In the genomic region with DNA sequence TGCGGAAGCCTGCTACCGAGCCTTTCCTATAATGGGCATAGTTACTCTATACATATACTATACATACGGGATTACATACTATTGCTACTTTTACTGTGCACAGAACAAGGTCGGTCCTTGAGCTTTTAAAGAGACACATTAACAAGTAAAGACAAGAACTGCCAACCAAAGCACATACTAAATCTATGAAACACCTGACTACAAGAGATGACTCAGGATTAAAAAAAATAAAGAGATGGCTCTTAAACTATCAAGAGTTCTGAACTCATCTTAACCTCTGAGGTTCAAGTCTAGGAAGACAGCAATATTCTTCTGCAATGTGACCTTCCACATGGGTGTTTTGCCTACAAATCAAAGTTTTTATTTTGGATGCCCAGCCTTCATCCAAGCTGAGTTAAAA, we compare ENCODE assay signal across 27 cellular contexts.
DNase-seq lines count a peak whose midpoint lies in the region; ATAC-seq, FAIRE-seq and TF ChIP-seq lines count a peak whose summit lies in the region.
"Had no signal": no experiment of that assay in that cellular context is flagged by ENCODE, and none has a peak within 500 bp of the region (broad histone marks: within the 10 kb centered on the region; RNA-seq: fewer than 3 reads in every experiment).

No MANE protein-coding gene starts in this region.

- no peak for TF ChIP-seq CTCF in fibroblast of mammary gland (conservative IDR thresholded peaks at IDR 0.05; ENCODE audit: control insufficient read depth, insufficient read depth, low read depth, low read length)
- no peak for TF ChIP-seq CTCF in activated CD8-positive, alpha-beta T cell treated with anti-CD3 and anti-CD28 coated beads for 36 hours (IDR thresholded peaks at IDR 0.05)

- H3K4me1 ChIP-seq in GM23248 (ENCODE audit: insufficient read depth), result peaks cover 21% of the 10 kb centered on the region

- peaks cover 63% of the 10 kb centered on the region for H3K4me1 Mint-ChIP-seq in activated CD8-positive, alpha-beta T cell treated with anti-CD3 and anti-CD28 coated beads for 36 hours (ENCODE audit: low read depth)

- H3K27me3 ChIP-seq in GM23248 (replicated peaks; ENCODE audit: insufficient read depth), result peaks cover 5% of the 10 kb centered on the region; the same call in 1 of the 2 replicates
- H3K27me3 ChIP-seq: brain microvascular endothelial cell, esophagus muscularis mucosa, sigmoid colon had no signal

- in situ Hi-C loops in GM23248 (cut with MboI), result no loop called here

- no peaks in the 10 kb centered on the region for H3K36me3 Mint-ChIP-seq in activated CD8-positive, alpha-beta T cell treated with anti-CD3 and anti-CD28 coated beads for 36 hours (ENCODE audit: low read depth)

- H3K4me3 Mint-ChIP-seq in activated CD8-positive, alpha-beta T cell treated with anti-CD3 and anti-CD28 coated beads for 36 hours, result no peak overlapping the region
- H3K4me3 Mint-ChIP-seq: activated T-cell treated with anti-CD3 and anti-CD28 coated beads, Interleukin-2, amount 50 U/mL, for 24 hours; CD4-positive, CD25-positive, alpha-beta regulatory T cell; neural crest cell had no signal

- intact Hi-C loops in activated CD8-positive, alpha-beta T cell treated with anti-CD3 and anti-CD28 coated beads for 36 hours (cut with micrococcal nuclease), result no loop called here

- POLR2A ChIA-PET in activated CD8-positive, alpha-beta T cell treated with anti-CD3 and anti-CD28 coated beads for 36 hours (lab: Charles Lee), result no interaction called here

- peak; percentile 90 for FAIRE-seq in RCC 7860 (lab: Jason Lieb, UNC)
- FAIRE-seq: G401.6 had no signal

- no peaks in the 10 kb centered on the region for H3K9me3 Mint-ChIP-seq in activated CD8-positive, alpha-beta T cell treated with anti-CD3 and anti-CD28 coated beads for 36 hours
- H3K9me3 Mint-ChIP-seq: activated T-cell treated with anti-CD3 and anti-CD28 coated beads, Interleukin-2, amount 50 U/mL, for 24 hours; CD4-positive, CD25-positive, alpha-beta regulatory T cell; neural crest cell had no signal

- no peak overlapping the region for H3K4me2 ChIP-seq in GM23248 (ENCODE audit: unreplicated experiment)

- CTCF ChIA-PET in activated CD8-positive, alpha-beta T cell treated with anti-CD3 and anti-CD28 coated beads for 36 hours (lab: Charles Lee), result no interaction called here

- DNase-seq in GM23248 (peak; percentile 28), RCC 7860 (ENCODE audit: low spot score) (peak; percentile 76), fibroblast of mammary gland (ENCODE audit: low read depth) (peak; percentile 51), foreskin melanocyte (no peak), DMS79 treated with DMSO at 0.1 percent for 48 hours (lab: John Stamatoyannopoulos, UW) (no peak)
- no peak for DNase-seq in activated CD8-positive, alpha-beta T cell treated with anti-CD3 and anti-CD28 coated beads for 36 hours
- DNase-seq: activated CD8-positive, alpha-beta memory T cell treated with anti-CD3 and anti-CD28 coated beads for 24 hours; activated T-cell treated with anti-CD3 and anti-CD28 coated beads, Interleukin-2, amount 50 U/mL, for 24 hours; brain microvascular endothelial cell; CD4-positive, CD25-positive, alpha-beta regulatory T cell; DMS 273 treated with DMSO at 0.1 percent for 48 hours; effector CD8-positive, alpha-beta T cell; islet precursor cell; NCI-H2081; OCI-M1; posterior cingulate gyrus; SIG-M5; sigmoid colon; stimulated activated CD4-positive, alpha-beta T cell treated with anti-CD3 and anti-CD28 coated beads, Interleukin-15, amount 100 ng/mL, for 24 hours; stimulated activated naive CD8-positive, alpha-beta T cell treated with anti-CD3 and anti-CD28 coated beads, Interleukin-15, Interleukin-2, amounts not matched to agents 100 U/mL and 50 U/mL, for 24 hours; T-helper 1 cell had no signal

- no peaks in the 10 kb centered on the region for H3K79me2 ChIP-seq in GM23248 (ENCODE audit: insufficient read depth)

- no peak for ATAC-seq in activated CD8-positive, alpha-beta T cell treated with anti-CD3 and anti-CD28 coated beads for 36 hours
- ATAC-seq in HG03280 (IDR thresholded peaks at IDR 0.05; ENCODE audit: unreplicated experiment), result no peak
- ATAC-seq: stimulated activated naive CD8-positive, alpha-beta T cell treated with anti-CD3 and anti-CD28 coated beads, Interleukin-15, Interleukin-2, amounts not matched to agents 100 U/mL and 50 U/mL, for 24 hours had no signal

- H3K27ac Mint-ChIP-seq in activated CD8-positive, alpha-beta T cell treated with anti-CD3 and anti-CD28 coated beads for 36 hours, result no peak overlapping the region
- H3K27ac Mint-ChIP-seq: activated T-cell treated with anti-CD3 and anti-CD28 coated beads, Interleukin-2, amount 50 U/mL, for 24 hours had no signal

- H3K9me2 ChIP-seq in GM23248 (ENCODE audit: insufficient read depth), result no peaks in the 10 kb centered on the region

- 95 to 96% methylated on average over 4 of the region's 4 CpGs for WGBS in GM23248 (ENCODE audit: low coverage in 1 of 2, low lambda C conversion rate in 2 of 2, missing lambda C conversion rate in 2 of 2), 2 experiments

- no peak overlapping the region for H2AFZ ChIP-seq in GM23248

- H3K9ac ChIP-seq in GM23248, result no peak overlapping the region

- H3K27me3 Mint-ChIP-seq in activated CD8-positive, alpha-beta T cell treated with anti-CD3 and anti-CD28 coated beads for 36 hours, result no peaks in the 10 kb centered on the region
- H3K27me3 Mint-ChIP-seq: activated T-cell treated with anti-CD3 and anti-CD28 coated beads, Interleukin-2, amount 50 U/mL, for 24 hours; CD4-positive, CD25-positive, alpha-beta regulatory T cell had no signal

- H3K27ac ChIP-seq in GM23248, result no peak overlapping the region
- H3K27ac ChIP-seq: brain microvascular endothelial cell, esophagus muscularis mucosa, HL-60, sigmoid colon had no signal

- H3K9me3 ChIP-seq in GM23248 (ENCODE audit: low read depth), result no peaks in the 10 kb centered on the region
- H3K9me3 ChIP-seq: esophagus muscularis mucosa, sigmoid colon had no signal

- no peak overlapping the region for H3K4me3 ChIP-seq in GM23248
- no peak overlapping the region for H3K4me3 ChIP-seq in fibroblast of mammary gland (ENCODE audit: control insufficient read depth, low read depth, low read length)
- H3K4me3 ChIP-seq: esophagus muscularis mucosa, lung, sigmoid colon had no signal

- H3K36me3 ChIP-seq in GM23248 (ENCODE audit: low read depth), result no peaks in the 10 kb centered on the region
- H3K36me3 ChIP-seq: brain microvascular endothelial cell, esophagus muscularis mucosa, sigmoid colon had no signal

- H4K20me1 ChIP-seq in GM23248 (ENCODE audit: insufficient read depth), result no peaks in the 10 kb centered on the region

- H3F3A ChIP-seq in GM23248 (ENCODE audit: insufficient read depth), result peaks cover 15% of the 10 kb centered on the region

Comparison
In these comparisons a context has a peak if more than half of its experiments do, and no peak if none do; other contexts are left out.
1. DNase-seq: peak in GM23248 (single experiment), RCC 7860 (single experiment) and fibroblast of mammary gland (single experiment); none in activated CD8-positive, alpha-beta T cell treated with anti-CD3 and anti-CD28 coated beads for 36 hours (single experiment), foreskin melanocyte (single experiment) and DMS79 treated with DMSO at 0.1 percent for 48 hours (single experiment).